Comparison of ENCODE assay signal across 26 cellular contexts in genomic region chr17:39598047-39598481, GRCh38. TPM values are rescaled to one million over a fixed set of nuclear protein-coding genes. Genes with fewer than 3 reads are reported as not detected.
DNase-seq lines count a peak whose midpoint lies in the region; ATAC-seq, FAIRE-seq and TF ChIP-seq lines count a peak whose summit lies in the region.
"Had no signal": no experiment of that assay in that cellular context is flagged by ENCODE, and none has a peak within 500 bp of the region (broad histone marks: within the 10 kb centered on the region; RNA-seq: fewer than 3 reads in every experiment).

No MANE protein-coding gene starts in this region.

- peaks cover 59% of the 10 kb centered on the region for H3K4me1 Mint-ChIP-seq in WTC11
- H3K4me1 Mint-ChIP-seq: neural crest cell had no signal

- H3K4me3 Mint-ChIP-seq in WTC11 = peak overlapping the region; percentile 20; the same call in 1 of the 2 replicates
- H3K4me3 Mint-ChIP-seq: activated B cell treated with CpG ODN at 0.5 μM for 24 hours; activated CD4-positive, alpha-beta memory T cell treated with anti-CD3 and anti-CD28 coated beads for 36 hours; activated naive CD4-positive, alpha-beta T cell treated with anti-CD3 and anti-CD28 coated beads for 36 hours; CD4-positive, alpha-beta T cell; neural crest cell had no signal

- H3K36me3 ChIP-seq in BE2C (no peaks in the 10 kb centered on the region), hepatocyte (replicated peaks; ENCODE audit: insufficient read depth, low read depth) (no peaks in the 10 kb centered on the region), smooth muscle cell (ENCODE audit: low read depth) (no peaks in the 10 kb centered on the region)
- H3K36me3 ChIP-seq: gastrocnemius medialis, prostate gland had no signal

- no peak for TF ChIP-seq CTCF in BE2C (IDR thresholded peaks at IDR 0.05; ENCODE audit: low read depth, low read length)
- no peak for TF ChIP-seq CTCF in GM20000 (IDR thresholded peaks at IDR 0.05; ENCODE audit: extremely low read depth, missing control alignments)
- TF ChIP-seq CTCF in WTC11 (IDR thresholded peaks at IDR 0.05) = no peak
- TF ChIP-seq CTCF in hepatocyte (IDR thresholded peaks at IDR 0.05; ENCODE audit: poor library complexity) = no peak
- TF ChIP-seq CTCF in smooth muscle cell (IDR thresholded peaks at IDR 0.05; ENCODE audit: borderline replicate concordance, insufficient read depth, poor library complexity, severe bottlenecking) = no peak

- no peaks in the 10 kb centered on the region for H3K9me3 Mint-ChIP-seq in WTC11
- H3K9me3 Mint-ChIP-seq: activated B cell treated with CpG ODN at 0.5 μM for 24 hours; activated CD4-positive, alpha-beta memory T cell treated with anti-CD3 and anti-CD28 coated beads for 36 hours; activated naive CD4-positive, alpha-beta T cell treated with anti-CD3 and anti-CD28 coated beads for 36 hours; CD4-positive, alpha-beta T cell; neural crest cell had no signal

- H3K4me2 ChIP-seq in hepatocyte = peak overlapping the region; percentile 51
- no peak overlapping the region for H3K4me2 ChIP-seq in smooth muscle cell

- H3K9me3 ChIP-seq in BE2C = no peaks in the 10 kb centered on the region
- no peaks in the 10 kb centered on the region for H3K9me3 ChIP-seq in hepatocyte (ENCODE audit: low read depth)
- H3K9me3 ChIP-seq in smooth muscle cell (replicated peaks; ENCODE audit: low read depth) = no peaks in the 10 kb centered on the region
- H3K9me3 ChIP-seq: gastrocnemius medialis, prostate gland, testis had no signal

- H3K9ac ChIP-seq in smooth muscle cell (ENCODE audit: low read depth) = no peak overlapping the region

- H3K27ac ChIP-seq in hepatocyte (no peak overlapping the region), smooth muscle cell (ENCODE audit: low read depth) (no peak overlapping the region)
- H3K27ac ChIP-seq: gastrocnemius medialis, prostate gland, testis had no signal

- no peak overlapping the region for H3K27ac Mint-ChIP-seq in WTC11
- H3K27ac Mint-ChIP-seq: activated B cell treated with CpG ODN at 0.5 μM for 24 hours; activated CD4-positive, alpha-beta memory T cell treated with anti-CD3 and anti-CD28 coated beads for 36 hours; activated naive CD4-positive, alpha-beta T cell treated with anti-CD3 and anti-CD28 coated beads for 36 hours; CD4-positive, alpha-beta T cell had no signal

- no peaks in the 10 kb centered on the region for H3F3A ChIP-seq in smooth muscle cell (ENCODE audit: low read depth)

- peaks cover 100% of the 10 kb centered on the region for H3K27me3 Mint-ChIP-seq in WTC11 (ENCODE audit: low read depth)

- ATAC-seq in WTC11 = no peak
- ATAC-seq: gastrocnemius medialis had no signal

- no peaks in the 10 kb centered on the region for H3K36me3 Mint-ChIP-seq in WTC11
- H3K36me3 Mint-ChIP-seq: activated CD4-positive, alpha-beta memory T cell treated with anti-CD3 and anti-CD28 coated beads for 36 hours had no signal

- WGBS in hepatocyte (ENCODE audit: low lambda C conversion rate, missing lambda C conversion rate) = 14% methylated on average over 13 of the region's 13 CpGs
- 17% methylated on average over 13 of the region's 13 CpGs for WGBS in smooth muscle cell (ENCODE audit: low lambda C conversion rate)

- H3K4me3 ChIP-seq in BE2C (ENCODE audit: low read depth, low read length) = no peak overlapping the region
- H3K4me3 ChIP-seq in hepatocyte = no peak overlapping the region
- H3K4me3 ChIP-seq in smooth muscle cell = no peak overlapping the region
- H3K4me3 ChIP-seq: lung, prostate gland, testis had no signal

- CTCF ChIA-PET in WTC11 (lab: Charles Lee) = interaction anchor here (0.7 to 11.0 kb wide), 5 partner anchors 22 to 49 kb away, joined by 3 to 86 read pairs (median 7); no protein-coding TSS in a partner anchor

- peaks cover 100% of the 10 kb centered on the region for H3K27me3 ChIP-seq in BE2C
- peaks cover 100% of the 10 kb centered on the region for H3K27me3 ChIP-seq in hepatocyte
- H3K27me3 ChIP-seq in smooth muscle cell (ENCODE audit: low read depth) = peaks cover 100% of the 10 kb centered on the region
- H3K27me3 ChIP-seq: testis had no signal

- peaks cover 6% of the 10 kb centered on the region for H3K4me1 ChIP-seq in BE2C
- H3K4me1 ChIP-seq in hepatocyte (ENCODE audit: insufficient read depth) = no peaks in the 10 kb centered on the region
- H3K4me1 ChIP-seq in smooth muscle cell (ENCODE audit: low read depth) = no peaks in the 10 kb centered on the region
- H3K4me1 ChIP-seq: prostate gland had no signal

- no peak overlapping the region for H2AFZ ChIP-seq in hepatocyte
- no peak overlapping the region for H2AFZ ChIP-seq in smooth muscle cell (ENCODE audit: low read depth)

- H4K20me1 ChIP-seq in hepatocyte (ENCODE audit: insufficient read depth, poor library complexity, severe bottlenecking) (no peaks in the 10 kb centered on the region), smooth muscle cell (ENCODE audit: low read depth) (no peaks in the 10 kb centered on the region)

- FAIRE-seq in frontal cortex (lab: Jason Lieb, UNC) = no peak
- FAIRE-seq: GM12891, kidney had no signal

- H3K79me2 ChIP-seq in hepatocyte = no peaks in the 10 kb centered on the region
- H3K79me2 ChIP-seq in smooth muscle cell (ENCODE audit: low read depth) = no peaks in the 10 kb centered on the region

- no peaks in the 10 kb centered on the region for H3K9me2 ChIP-seq in hepatocyte (replicated peaks; ENCODE audit: insufficient read depth)

- peak; percentile 53 for DNase-seq in BE2C
- peak; percentile 28 for DNase-seq in GM20000 (ENCODE audit: low spot score)
- no peak for DNase-seq in WTC11 (ENCODE audit: low spot score)
- DNase-seq in hepatocyte (ENCODE audit: low spot score) = no peak
- no peak for DNase-seq in mesenteric fat pad (ENCODE audit: low spot score)
- no peak for DNase-seq in smooth muscle cell (lab: John Stamatoyannopoulos, UW; ENCODE audit: unreplicated experiment)
- no peak for DNase-seq in KBM-7
- no peak for DNase-seq in frontal cortex (ENCODE audit: low spot score in 2 of 2)
- DNase-seq: activated B cell treated with CpG ODN at 0.5 μM for 24 hours; activated CD4-positive, alpha-beta memory T cell treated with anti-CD3 and anti-CD28 coated beads for 36 hours; activated naive CD4-positive, alpha-beta T cell treated with anti-CD3 and anti-CD28 coated beads for 36 hours; anterior cingulate cortex; CD4-positive, alpha-beta T cell; DND-41; gastrocnemius medialis; kidney; NCI-H1105 treated with DMSO at 0.1 percent for 48 hours; NCI-H2107; NCI-H510A treated with DMSO at 0.1 percent for 48 hours; stimulated activated CD4-positive, alpha-beta T cell treated with anti-CD3 and anti-CD28 coated beads, Interleukin-1b, Interleukin-23, amount 100 ng/mL, for 48 hours; T-helper 9 cell; testis had no signal

- POLR2A ChIA-PET in WTC11 (lab: Charles Lee) = no interaction called here

- in situ Hi-C loops in KBM-7 (cut with MboI; ENCODE audit: low pct_unique_long_range_greater_than_20kb, low sequenced_read_pairs) = no loop called here

TF ChIP-seq in WTC11, 78 proteins besides CTCF, POLR2A, EP300 and RAD21 (continues in another document):
- TF ChIP-seq ZNF671 (CRISPR knock-in tag; IDR thresholded peaks at IDR 0.05) (no peak), E2F5 (CRISPR knock-in tag; IDR thresholded peaks at IDR 0.05) (no peak)

RNA-seq across cellular contexts. Expression of gene NEUROD2, which starts 9.7 kb away (rescaled TPM):
- not detected for polyA plus RNA-seq in BE2C (2012; ENCODE audit: insufficient read depth, insufficient read length, low read depth)
- total RNA-seq in WTC11 (2021) (not detected in 3 replicates), hepatocyte (not detected in 2 replicates), mesenteric fat pad (not detected), smooth muscle cell (not detected in 2 replicates), frontal cortex (44.8 TPM)
- polyA plus RNA-seq in hepatocyte (not detected in 2 replicates), smooth muscle cell (0.19 and 0.25 TPM in 2 replicates)
- total RNA-seq: activated B cell treated with CpG ODN at 0.5 μM for 24 hours; activated CD4-positive, alpha-beta memory T cell treated with anti-CD3 and anti-CD28 coated beads for 36 hours; activated naive CD4-positive, alpha-beta T cell treated with anti-CD3 and anti-CD28 coated beads for 36 hours; CD4-positive, alpha-beta T cell; gastrocnemius medialis; kidney; lung; neural crest cell had no signal

RNA-seq across cellular contexts. Expression of gene PPP1R1B, which starts 28.7 kb away (rescaled TPM):
- not detected for polyA plus RNA-seq in BE2C (2012; ENCODE audit: insufficient read depth, insufficient read length, low read depth)
- 15.0 to 20.5 TPM (median 15.2 TPM) in 3 replicates for total RNA-seq in WTC11 (2021)
- 1.5 TPM in 2 replicates for total RNA-seq in hepatocyte
- 3.7 TPM in 2 replicates for polyA plus RNA-seq in hepatocyte
- total RNA-seq in mesenteric fat pad = 33.1 TPM
- 1.7 TPM in 1 of 2 replicates, not detected in the other for total RNA-seq in smooth muscle cell
- not detected in 2 replicates for polyA plus RNA-seq in smooth muscle cell
- total RNA-seq in frontal cortex = 27.3 TPM
- total RNA-seq: activated B cell treated with CpG ODN at 0.5 μM for 24 hours; activated CD4-positive, alpha-beta memory T cell treated with anti-CD3 and anti-CD28 coated beads for 36 hours; neural crest cell had no signal

RNA-seq across cellular contexts. Expression of gene STARD3, which starts 38.9 kb away (rescaled TPM):
- 136 TPM for polyA plus RNA-seq in BE2C (2012; ENCODE audit: insufficient read depth, insufficient read length, low read depth)
- total RNA-seq in WTC11 (2021) = 64.9 to 75.3 TPM (median 65.4 TPM) in 3 replicates
- total RNA-seq in hepatocyte = 61.6 and 76.5 TPM in 2 replicates
- polyA plus RNA-seq in hepatocyte = 89.0 and 90.3 TPM in 2 replicates
- total RNA-seq in mesenteric fat pad = 49.2 TPM
- total RNA-seq in smooth muscle cell = 33.7 and 37.5 TPM in 2 replicates
- 53.3 and 61.8 TPM in 2 replicates for polyA plus RNA-seq in smooth muscle cell
- total RNA-seq in frontal cortex = 17.5 TPM

Comparison
In these comparisons a context has a peak if more than half of its experiments do, and no peak if none do; other contexts are left out.
1. DNase-seq: peak in BE2C (single experiment) and GM20000 (single experiment); none in WTC11 (single experiment), hepatocyte (single experiment), mesenteric fat pad (single experiment), smooth muscle cell (single experiment), KBM-7 (single experiment) and frontal cortex (0 of 2).
2. RNA of gene NEUROD2, which starts 9.7 kb away (total RNA-seq): 44.8 TPM in frontal cortex (single experiment); not detected in WTC11, not detected in hepatocyte, not detected in mesenteric fat pad (single experiment) and not detected in smooth muscle cell; every median in the first group is over 10 times any median in the second.